Comparison of ENCODE assay signal across 18 cellular contexts in the genomic region with DNA sequence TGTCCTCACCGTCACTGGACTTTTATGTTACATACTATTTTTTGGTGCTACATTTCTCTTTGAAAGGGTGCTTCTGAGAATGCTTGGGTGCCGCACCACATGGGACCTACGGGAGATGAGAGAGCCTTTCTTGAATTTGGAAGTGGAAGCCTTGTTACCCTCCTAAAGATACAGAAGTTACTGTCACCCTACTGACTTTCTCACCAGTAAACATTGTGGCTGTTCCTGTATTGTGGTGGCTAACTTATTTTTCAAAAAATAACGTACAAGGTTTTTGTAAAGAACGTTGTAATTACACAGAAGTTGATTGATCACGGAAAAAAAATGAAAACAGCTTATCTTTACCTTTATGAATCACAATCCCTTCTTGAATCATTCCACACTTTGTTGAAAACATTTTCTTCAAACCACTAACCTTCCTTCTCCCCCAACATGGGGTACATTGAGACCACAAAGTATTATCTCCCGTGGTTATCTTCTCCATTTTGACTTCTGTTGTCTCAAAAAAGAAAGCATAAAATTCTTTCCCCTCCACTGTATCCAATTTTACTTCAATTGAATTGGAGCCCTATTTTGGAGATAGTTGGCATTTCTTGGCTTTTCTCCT. TPM values are rescaled to one million over a fixed set of nuclear protein-coding genes. Genes with fewer than 3 reads are reported as not detected.
DNase-seq lines count a peak whose midpoint lies in the region; ATAC-seq lines count a peak whose summit lies in the region.
"Had no signal": no experiment of that assay in that cellular context is flagged by ENCODE, and none has a peak within 500 bp of the region (broad histone marks: within the 10 kb centered on the region; RNA-seq: fewer than 3 reads in every experiment).

No MANE protein-coding gene starts in this region.

- no peak for DNase-seq in activated CD4-positive, alpha-beta T cell treated with anti-CD3 and anti-CD28 coated beads, Interleukin-2, amount 10 ng/mL, durations not matched to agents 7 days and 5 days
- DNase-seq in activated CD4-positive, alpha-beta T cell treated with anti-CD3 and anti-CD28 coated beads for 1 hour = no peak
- peak; percentile 40 for DNase-seq in Jurkat, Clone E6-1 (ENCODE audit: low read depth, low spot score)
- DNase-seq in activated T-cell treated with anti-CD3 and anti-CD28 coated beads, Interleukin-2, amount 50 U/mL, for 72 hours = peak; percentile 7 to 21
- DNase-seq in activated naive CD8-positive, alpha-beta T cell treated with anti-CD3 and anti-CD28 coated beads, Interleukin-2, amount 50 U/mL, for 24 hours = no peak
- DNase-seq in GM19238 (ENCODE audit: insufficient read length, low spot score) (no peak), LoVo (ENCODE audit: low spot score) (no peak)
- DNase-seq: BE2C; CD4-positive, CD25-positive, alpha-beta regulatory T cell; COR-L47; DMS 273 treated with DMSO at 0.1 percent for 48 hours; DND-41; KBM-7; NCI-H1694 treated with DMSO at 0.1 percent for 48 hours; Peyer's patch had no signal

- peaks cover 9% of the 10 kb centered on the region for H3K36me3 Mint-ChIP-seq in activated CD4-positive, alpha-beta T cell treated with anti-CD3 and anti-CD28 coated beads, Interleukin-2, amount 10 ng/mL, durations not matched to agents 7 days and 5 days (ENCODE audit: low read depth)
- peaks cover 0 to 4% of the 10 kb centered on the region in 2 donors for H3K36me3 Mint-ChIP-seq in activated T-cell treated with anti-CD3 and anti-CD28 coated beads, Interleukin-2, amount 50 U/mL, for 72 hours (ENCODE audit: insufficient read depth in 2 of 2)
- H3K36me3 Mint-ChIP-seq in activated naive CD8-positive, alpha-beta T cell treated with anti-CD3 and anti-CD28 coated beads, Interleukin-2, amount 50 U/mL, for 24 hours (ENCODE audit: low read depth) = no peaks in the 10 kb centered on the region
- H3K36me3 Mint-ChIP-seq: CD4-positive, CD25-positive, alpha-beta regulatory T cell had no signal

- peak overlapping the region; percentile 40 for H3K4me3 Mint-ChIP-seq in activated CD4-positive, alpha-beta T cell treated with anti-CD3 and anti-CD28 coated beads, Interleukin-2, amount 10 ng/mL, durations not matched to agents 7 days and 5 days
- H3K4me3 Mint-ChIP-seq in activated T-cell treated with anti-CD3 and anti-CD28 coated beads, Interleukin-2, amount 50 U/mL, for 72 hours = peak overlapping the region; percentile 61 to 79
- H3K4me3 Mint-ChIP-seq in activated naive CD8-positive, alpha-beta T cell treated with anti-CD3 and anti-CD28 coated beads, Interleukin-2, amount 50 U/mL, for 24 hours = peak overlapping the region; percentile 19
- H3K4me3 Mint-ChIP-seq: CD4-positive, CD25-positive, alpha-beta regulatory T cell had no signal

- ATAC-seq in activated T-cell treated with anti-CD3 and anti-CD28 coated beads, Interleukin-2, amount 50 U/mL, for 72 hours (replicated peaks in 1 of 2) = peak; percentile 61 to 69
- ATAC-seq in activated naive CD8-positive, alpha-beta T cell treated with anti-CD3 and anti-CD28 coated beads, Interleukin-2, amount 50 U/mL, for 24 hours = peak; percentile 53
- no peak for ATAC-seq in HG03354 (IDR thresholded peaks at IDR 0.05; ENCODE audit: poor library complexity, severe bottlenecking, unreplicated experiment)

- peaks cover 9% of the 10 kb centered on the region for H3K9me3 Mint-ChIP-seq in activated CD4-positive, alpha-beta T cell treated with anti-CD3 and anti-CD28 coated beads, Interleukin-2, amount 10 ng/mL, durations not matched to agents 7 days and 5 days
- peaks cover 4 to 5% of the 10 kb centered on the region in 2 donors for H3K9me3 Mint-ChIP-seq in activated T-cell treated with anti-CD3 and anti-CD28 coated beads, Interleukin-2, amount 50 U/mL, for 72 hours
- H3K9me3 Mint-ChIP-seq in activated naive CD8-positive, alpha-beta T cell treated with anti-CD3 and anti-CD28 coated beads, Interleukin-2, amount 50 U/mL, for 24 hours = peaks cover 9% of the 10 kb centered on the region

- peaks cover 37% of the 10 kb centered on the region for H3K4me1 Mint-ChIP-seq in activated CD4-positive, alpha-beta T cell treated with anti-CD3 and anti-CD28 coated beads, Interleukin-2, amount 10 ng/mL, durations not matched to agents 7 days and 5 days
- H3K4me1 Mint-ChIP-seq in activated T-cell treated with anti-CD3 and anti-CD28 coated beads, Interleukin-2, amount 50 U/mL, for 72 hours (ENCODE audit: low read depth) = peaks cover 31% of the 10 kb centered on the region
- peaks cover 34% of the 10 kb centered on the region for H3K4me1 Mint-ChIP-seq in activated naive CD8-positive, alpha-beta T cell treated with anti-CD3 and anti-CD28 coated beads, Interleukin-2, amount 50 U/mL, for 24 hours

- H3K4me3 ChIP-seq in Jurkat, Clone E6-1 (ENCODE audit: low read length) = no peak overlapping the region
- H3K4me3 ChIP-seq: Peyer's patch had no signal

- H3K27ac Mint-ChIP-seq in activated CD4-positive, alpha-beta T cell treated with anti-CD3 and anti-CD28 coated beads, Interleukin-2, amount 10 ng/mL, durations not matched to agents 7 days and 5 days = no peak overlapping the region
- H3K27ac Mint-ChIP-seq in activated T-cell treated with anti-CD3 and anti-CD28 coated beads, Interleukin-2, amount 50 U/mL, for 72 hours = peak overlapping the region; percentile 43
- H3K27ac Mint-ChIP-seq in activated naive CD8-positive, alpha-beta T cell treated with anti-CD3 and anti-CD28 coated beads, Interleukin-2, amount 50 U/mL, for 24 hours = peak overlapping the region; percentile 73
- H3K27ac Mint-ChIP-seq: CD4-positive, CD25-positive, alpha-beta regulatory T cell had no signal

- H3K27me3 Mint-ChIP-seq in activated CD4-positive, alpha-beta T cell treated with anti-CD3 and anti-CD28 coated beads, Interleukin-2, amount 10 ng/mL, durations not matched to agents 7 days and 5 days = peaks cover 32% of the 10 kb centered on the region
- H3K27me3 Mint-ChIP-seq in activated T-cell treated with anti-CD3 and anti-CD28 coated beads, Interleukin-2, amount 50 U/mL, for 72 hours (ENCODE audit: low read depth) = peaks cover 70% of the 10 kb centered on the region
- peaks cover 28% of the 10 kb centered on the region for H3K27me3 Mint-ChIP-seq in activated naive CD8-positive, alpha-beta T cell treated with anti-CD3 and anti-CD28 coated beads, Interleukin-2, amount 50 U/mL, for 24 hours

- CTCF ChIA-PET in activated CD4-positive, alpha-beta T cell treated with anti-CD3 and anti-CD28 coated beads, Interleukin-2, amount 10 ng/mL, durations not matched to agents 7 days and 5 days (lab: Charles Lee) = interaction anchor here (0.7 to 1.1 kb wide), 3 partner anchors 20 to 41 kb away, joined by 3 read pairs; no protein-coding TSS in a partner anchor

- POLR2A ChIA-PET in activated CD4-positive, alpha-beta T cell treated with anti-CD3 and anti-CD28 coated beads, Interleukin-2, amount 10 ng/mL, durations not matched to agents 7 days and 5 days (lab: Charles Lee) = no interaction called here

RNA-seq across cellular contexts. Expression of a gene that starts 21.9 kb away (rescaled TPM):
- total RNA-seq in activated CD4-positive, alpha-beta T cell treated with anti-CD3 and anti-CD28 coated beads, Interleukin-2, amount 10 ng/mL, durations not matched to agents 7 days and 5 days = 1 to 10 TPM; 7.7 to 8.6 TPM
- polyA plus RNA-seq in Jurkat, Clone E6-1 (2012; ENCODE audit: insufficient read depth, insufficient read length) = 8.1 TPM
- total RNA-seq in activated T-cell treated with anti-CD3 and anti-CD28 coated beads, Interleukin-2, amount 50 U/mL, for 72 hours = 1 to 10 TPM; 7.5 to 8.1 TPM

RNA-seq across cellular contexts. Expression of a gene that starts 55.5 kb away (rescaled TPM):
- total RNA-seq in activated CD4-positive, alpha-beta T cell treated with anti-CD3 and anti-CD28 coated beads, Interleukin-2, amount 10 ng/mL, durations not matched to agents 7 days and 5 days = under 1 TPM; 0.22 to 0.46 TPM
- polyA plus RNA-seq in Jurkat, Clone E6-1 (2012; ENCODE audit: insufficient read depth, insufficient read length) = not detected
- total RNA-seq in activated T-cell treated with anti-CD3 and anti-CD28 coated beads, Interleukin-2, amount 50 U/mL, for 72 hours = under 1 TPM; 0.55 to 0.72 TPM
- total RNA-seq: CD4-positive, CD25-positive, alpha-beta regulatory T cell; G401; H4; Peyer's patch had no signal
- polyA plus RNA-seq: CD4-positive, CD25-positive, alpha-beta regulatory T cell had no signal

Comparison
In these comparisons a context has a peak if more than half of its experiments do, and no peak if none do; other contexts are left out.
1. DNase-seq: peak in Jurkat, Clone E6-1 (single experiment) and activated T-cell treated with anti-CD3 and anti-CD28 coated beads, Interleukin-2, amount 50 U/mL, for 72 hours (2 of 2); none in activated CD4-positive, alpha-beta T cell treated with anti-CD3 and anti-CD28 coated beads, Interleukin-2, amount 10 ng/mL, durations not matched to agents 7 days and 5 days (single experiment), activated CD4-positive, alpha-beta T cell treated with anti-CD3 and anti-CD28 coated beads for 1 hour (single experiment), activated naive CD8-positive, alpha-beta T cell treated with anti-CD3 and anti-CD28 coated beads, Interleukin-2, amount 50 U/mL, for 24 hours (single experiment), GM19238 (single experiment) and LoVo (single experiment).
2. H3K4me3 Mint-ChIP-seq: peak in every context shown above with its lines; median percentile 70 in activated T-cell treated with anti-CD3 and anti-CD28 coated beads, Interleukin-2, amount 50 U/mL, for 72 hours; 40 in activated CD4-positive, alpha-beta T cell treated with anti-CD3 and anti-CD28 coated beads, Interleukin-2, amount 10 ng/mL, durations not matched to agents 7 days and 5 days; 19 in activated naive CD8-positive, alpha-beta T cell treated with anti-CD3 and anti-CD28 coated beads, Interleukin-2, amount 50 U/mL, for 24 hours.